1 cellular context compared by ENCODE assay signal in the genomic region with DNA sequence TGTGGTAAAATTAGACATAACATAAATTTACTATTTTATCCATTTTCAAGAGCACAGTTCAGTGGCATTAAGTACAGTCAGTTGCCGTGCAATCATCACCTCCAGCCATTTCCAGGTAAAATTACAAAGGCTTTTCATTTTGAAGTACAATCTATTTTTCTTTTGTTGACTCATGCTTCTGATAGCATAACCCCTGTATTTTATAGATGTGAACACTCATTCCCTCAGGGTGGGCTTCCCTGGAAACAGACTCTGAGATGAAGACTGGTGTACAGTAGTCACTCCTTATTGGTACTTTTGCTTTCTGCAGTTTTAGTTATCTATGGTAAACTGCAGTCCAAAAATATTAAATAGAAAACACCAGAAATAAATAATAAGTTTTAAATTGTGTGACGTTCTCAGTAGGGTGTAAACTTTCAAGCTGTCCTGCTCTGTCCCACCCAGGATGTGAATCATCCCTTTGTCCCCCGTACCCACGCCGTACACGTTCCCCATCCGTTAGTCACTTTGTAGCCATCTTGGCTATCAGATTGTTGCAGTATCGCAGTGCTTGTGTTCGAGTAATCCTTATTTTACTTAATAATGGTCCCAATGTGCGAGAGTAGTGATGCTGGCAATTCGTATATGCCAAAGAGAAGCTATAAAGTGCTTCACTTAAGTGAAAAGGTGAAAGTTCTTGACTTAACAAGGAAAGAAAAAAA.
TF ChIP-seq lines count a peak whose summit lies in the region.

No MANE protein-coding gene starts in this region.

TF ChIP-seq in HCT116, 20 proteins besides CTCF, POLR2A, EP300 and RAD21 (continued from another document):
- TF ChIP-seq, protein P1, sequence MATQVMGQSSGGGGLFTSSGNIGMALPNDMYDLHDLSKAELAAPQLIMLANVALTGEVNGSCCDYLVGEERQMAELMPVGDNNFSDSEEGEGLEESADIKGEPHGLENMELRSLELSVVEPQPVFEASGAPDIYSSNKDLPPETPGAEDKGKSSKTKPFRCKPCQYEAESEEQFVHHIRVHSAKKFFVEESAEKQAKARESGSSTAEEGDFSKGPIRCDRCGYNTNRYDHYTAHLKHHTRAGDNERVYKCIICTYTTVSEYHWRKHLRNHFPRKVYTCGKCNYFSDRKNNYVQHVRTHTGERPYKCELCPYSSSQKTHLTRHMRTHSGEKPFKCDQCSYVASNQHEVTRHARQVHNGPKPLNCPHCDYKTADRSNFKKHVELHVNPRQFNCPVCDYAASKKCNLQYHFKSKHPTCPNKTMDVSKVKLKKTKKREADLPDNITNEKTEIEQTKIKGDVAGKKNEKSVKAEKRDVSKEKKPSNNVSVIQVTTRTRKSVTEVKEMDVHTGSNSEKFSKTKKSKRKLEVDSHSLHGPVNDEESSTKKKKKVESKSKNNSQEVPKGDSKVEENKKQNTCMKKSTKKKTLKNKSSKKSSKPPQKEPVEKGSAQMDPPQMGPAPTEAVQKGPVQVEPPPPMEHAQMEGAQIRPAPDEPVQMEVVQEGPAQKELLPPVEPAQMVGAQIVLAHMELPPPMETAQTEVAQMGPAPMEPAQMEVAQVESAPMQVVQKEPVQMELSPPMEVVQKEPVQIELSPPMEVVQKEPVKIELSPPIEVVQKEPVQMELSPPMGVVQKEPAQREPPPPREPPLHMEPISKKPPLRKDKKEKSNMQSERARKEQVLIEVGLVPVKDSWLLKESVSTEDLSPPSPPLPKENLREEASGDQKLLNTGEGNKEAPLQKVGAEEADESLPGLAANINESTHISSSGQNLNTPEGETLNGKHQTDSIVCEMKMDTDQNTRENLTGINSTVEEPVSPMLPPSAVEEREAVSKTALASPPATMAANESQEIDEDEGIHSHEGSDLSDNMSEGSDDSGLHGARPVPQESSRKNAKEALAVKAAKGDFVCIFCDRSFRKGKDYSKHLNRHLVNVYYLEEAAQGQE (IDR thresholded peaks at IDR 0.05; ENCODE audit: low read depth), result no peak
- TF ChIP-seq FOSL1 (IDR thresholded peaks at IDR 0.05; ENCODE audit: low read depth) (peak; percentile 95), JUND (IDR thresholded peaks at IDR 0.05) (peak; percentile 93), SRF (IDR thresholded peaks at IDR 0.05; ENCODE audit: low read depth) (peak; percentile 64), EZH2 (IDR thresholded peaks at IDR 0.05) (no peak), ZNF274 (IDR thresholded peaks at IDR 0.05; ENCODE audit: low read depth, low read length) (no peak), ELF1 (IDR thresholded peaks at IDR 0.05; ENCODE audit: borderline replicate concordance, low read depth) (no peak), TCF7L2 (IDR thresholded peaks at IDR 0.05; ENCODE audit: borderline replicate concordance, extremely low read depth, insufficient read depth, insufficient read length) (peak; percentile 33), EGR1 (IDR thresholded peaks at IDR 0.05; ENCODE audit: low read depth) (peak; percentile 71), YY1 (IDR thresholded peaks at IDR 0.05; ENCODE audit: extremely low read depth, insufficient replicate concordance, low read depth, low read length) (peak; percentile 89), EZH2phosphoT487 (IDR thresholded peaks at IDR 0.05; ENCODE audit: borderline replicate concordance) (no peak), SP1 (IDR thresholded peaks at IDR 0.05; ENCODE audit: low read depth) (peak; percentile 90), ZFX (IDR thresholded peaks at IDR 0.05) (no peak), CBX3 (IDR thresholded peaks at IDR 0.05; ENCODE audit: low read depth) (peak; percentile 87), CEBPB (IDR thresholded peaks at IDR 0.05; ENCODE audit: low read depth) (peak; percentile 32), SIN3A (IDR thresholded peaks at IDR 0.05; ENCODE audit: low read depth) (peak; percentile 50)
- TF ChIP-seq, protein P2, sequence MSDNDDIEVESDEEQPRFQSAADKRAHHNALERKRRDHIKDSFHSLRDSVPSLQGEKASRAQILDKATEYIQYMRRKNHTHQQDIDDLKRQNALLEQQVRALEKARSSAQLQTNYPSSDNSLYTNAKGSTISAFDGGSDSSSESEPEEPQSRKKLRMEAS (IDR thresholded peaks at IDR 0.05), result peak; percentile 73
- TF ChIP-seq, protein P3, sequence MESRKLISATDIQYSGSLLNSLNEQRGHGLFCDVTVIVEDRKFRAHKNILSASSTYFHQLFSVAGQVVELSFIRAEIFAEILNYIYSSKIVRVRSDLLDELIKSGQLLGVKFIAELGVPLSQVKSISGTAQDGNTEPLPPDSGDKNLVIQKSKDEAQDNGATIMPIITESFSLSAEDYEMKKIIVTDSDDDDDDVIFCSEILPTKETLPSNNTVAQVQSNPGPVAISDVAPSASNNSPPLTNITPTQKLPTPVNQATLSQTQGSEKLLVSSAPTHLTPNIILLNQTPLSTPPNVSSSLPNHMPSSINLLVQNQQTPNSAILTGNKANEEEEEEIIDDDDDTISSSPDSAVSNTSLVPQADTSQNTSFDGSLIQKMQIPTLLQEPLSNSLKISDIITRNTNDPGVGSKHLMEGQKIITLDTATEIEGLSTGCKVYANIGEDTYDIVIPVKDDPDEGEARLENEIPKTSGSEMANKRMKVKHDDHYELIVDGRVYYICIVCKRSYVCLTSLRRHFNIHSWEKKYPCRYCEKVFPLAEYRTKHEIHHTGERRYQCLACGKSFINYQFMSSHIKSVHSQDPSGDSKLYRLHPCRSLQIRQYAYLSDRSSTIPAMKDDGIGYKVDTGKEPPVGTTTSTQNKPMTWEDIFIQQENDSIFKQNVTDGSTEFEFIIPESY (IDR thresholded peaks at IDR 0.05; ENCODE audit: extremely low read depth, insufficient replicate concordance, low read length), result no peak
- TF ChIP-seq, protein P4, sequence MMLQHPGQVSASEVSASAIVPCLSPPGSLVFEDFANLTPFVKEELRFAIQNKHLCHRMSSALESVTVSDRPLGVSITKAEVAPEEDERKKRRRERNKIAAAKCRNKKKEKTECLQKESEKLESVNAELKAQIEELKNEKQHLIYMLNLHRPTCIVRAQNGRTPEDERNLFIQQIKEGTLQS (IDR thresholded peaks at IDR 0.05), result no peak
